In the genomic region with DNA sequence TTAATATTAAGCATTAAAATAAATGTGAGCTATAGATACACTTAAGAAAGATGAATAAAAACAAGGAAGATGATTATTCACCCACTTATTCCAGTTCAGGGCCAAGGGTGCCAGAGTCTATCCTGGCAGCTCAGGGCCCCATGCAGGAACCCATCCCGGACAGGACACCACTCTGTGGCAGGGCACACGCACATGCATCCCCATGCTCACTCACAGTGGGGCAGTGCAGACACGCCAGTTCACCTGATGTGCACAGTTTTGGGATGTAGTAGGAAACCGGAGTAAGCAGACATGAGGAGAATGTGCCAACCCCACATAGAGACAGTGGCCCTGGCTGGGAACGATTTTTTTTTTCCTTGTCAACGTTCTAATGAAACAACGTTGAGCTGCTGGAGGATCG, we compare ENCODE assay signal across 27 cellular contexts.
"Had no signal": no experiment of that assay in that cellular context is flagged by ENCODE, and none has a peak within 500 bp of the region (broad histone marks: within the 10 kb centered on the region; RNA-seq: fewer than 3 reads in every experiment).

No MANE protein-coding gene starts in this region.

- H3K4me1 Mint-ChIP-seq: stimulated activated naive B cell treated with anti-CD40 and anti-IgM and Interleukin-4, amounts not matched to agents 10 μg/mL and 1 μg/mL and 100 μg/mL, for 72 hours had no signal

- H3K9ac ChIP-seq: parathyroid adenoma had no signal

- H3K9me3 Mint-ChIP-seq: naive thymus-derived CD4-positive, alpha-beta T cell; natural killer cell; nephron; stimulated activated effector memory CD8-positive, alpha-beta T cell treated with anti-CD3 and anti-CD28 coated beads, Interleukin-12 subunit alpha, Interleukin-12 subunit beta, amount 100 ng/mL, for 72 hours; stimulated activated naive B cell treated with anti-CD40 and anti-IgM and Interleukin-4, amounts not matched to agents 10 μg/mL and 1 μg/mL and 100 μg/mL, for 72 hours; stimulated activated naive CD8-positive, alpha-beta T cell treated with anti-CD3 and anti-CD28 coated beads, Interleukin-15, Interleukin-2, amounts not matched to agents 100 ng/mL and 50 ng/mL, for 24 hours had no signal

- H3K36me3 ChIP-seq: ovary had no signal

- FAIRE-seq: small intestine, urothelium cell line had no signal

- H3K79me2 ChIP-seq: parathyroid adenoma had no signal

- H3K4me1 ChIP-seq: parathyroid adenoma, psoas muscle, right lobe of liver, sigmoid colon, stomach, suprapubic skin, testis, tibial artery, transverse colon, upper lobe of left lung, vagina had no signal

- H2AFZ ChIP-seq: parathyroid adenoma had no signal

- H3K9me3 ChIP-seq: ovary, psoas muscle, right lobe of liver, sigmoid colon, stomach, suprapubic skin, testis, tibial artery, transverse colon, upper lobe of left lung, vagina had no signal

- H3K27me3 ChIP-seq: ovary, right lobe of liver, sigmoid colon, stomach, suprapubic skin, testis, tibial artery, transverse colon, upper lobe of left lung, vagina had no signal

- H3K4me3 ChIP-seq: ovary, psoas muscle, right lobe of liver, sigmoid colon, stomach, suprapubic skin, testis, tibial artery, transverse colon, upper lobe of left lung, vagina had no signal

- ATAC-seq: naive thymus-derived CD4-positive, alpha-beta T cell; natural killer cell; psoas muscle; right cardiac atrium; stimulated activated effector memory CD8-positive, alpha-beta T cell treated with anti-CD3 and anti-CD28 coated beads, Interleukin-12 subunit alpha, Interleukin-12 subunit beta, amount 100 ng/mL, for 72 hours; stimulated activated naive B cell treated with anti-CD40 and anti-IgM and Interleukin-4, amounts not matched to agents 10 μg/mL and 1 μg/mL and 100 μg/mL, for 72 hours had no signal

- H3K27ac Mint-ChIP-seq: natural killer cell; nephron; stimulated activated naive B cell treated with anti-CD40 and anti-IgM and Interleukin-4, amounts not matched to agents 10 μg/mL and 1 μg/mL and 100 μg/mL, for 72 hours; stimulated activated naive CD8-positive, alpha-beta T cell treated with anti-CD3 and anti-CD28 coated beads, Interleukin-15, Interleukin-2, amounts not matched to agents 100 ng/mL and 50 ng/mL, for 24 hours had no signal

- DNase-seq: naive thymus-derived CD4-positive, alpha-beta T cell; natural killer cell; occipital lobe; ovary; psoas muscle; right cardiac atrium; right lobe of liver; sigmoid colon; small intestine; stimulated activated CD4-positive, alpha-beta T cell treated with anti-CD3 and anti-CD28 coated beads, Interleukin-15, amount 100 ng/mL, for 24 hours; stimulated activated CD4-positive, alpha-beta T cell treated with anti-CD3 and anti-CD28 coated beads, Interleukin-2, amount 100 ng/mL, for 24 hours; stimulated activated CD4-positive, alpha-beta T cell treated with anti-CD3 and anti-CD28 coated beads, Interleukin-2, amount 100 ng/mL, for 48 hours; stimulated activated CD4-positive, alpha-beta T cell treated with anti-CD3 and anti-CD28 coated beads, Interleukin-4, amount 100 ng/mL, for 24 hours; stimulated activated naive B cell treated with anti-CD40 and anti-IgM and Interleukin-4, amounts not matched to agents 10 μg/mL and 1 μg/mL and 100 μg/mL, for 72 hours; stimulated activated naive CD4-positive, alpha-beta T cell treated with Interleukin-2 at 50 U/mL for 16 hours; stomach; testis; tibial artery; transverse colon had no signal

- H3K4me3 Mint-ChIP-seq: naive thymus-derived CD4-positive, alpha-beta T cell; natural killer cell; nephron; stimulated activated effector memory CD8-positive, alpha-beta T cell treated with anti-CD3 and anti-CD28 coated beads, Interleukin-12 subunit alpha, Interleukin-12 subunit beta, amount 100 ng/mL, for 72 hours; stimulated activated naive B cell treated with anti-CD40 and anti-IgM and Interleukin-4, amounts not matched to agents 10 μg/mL and 1 μg/mL and 100 μg/mL, for 72 hours; stimulated activated naive CD8-positive, alpha-beta T cell treated with anti-CD3 and anti-CD28 coated beads, Interleukin-15, Interleukin-2, amounts not matched to agents 100 ng/mL and 50 ng/mL, for 24 hours had no signal

- H3K27me3 Mint-ChIP-seq: naive thymus-derived CD4-positive, alpha-beta T cell; stimulated activated naive B cell treated with anti-CD40 and anti-IgM and Interleukin-4, amounts not matched to agents 10 μg/mL and 1 μg/mL and 100 μg/mL, for 72 hours; stimulated activated naive CD8-positive, alpha-beta T cell treated with anti-CD3 and anti-CD28 coated beads, Interleukin-15, Interleukin-2, amounts not matched to agents 100 ng/mL and 50 ng/mL, for 24 hours had no signal

- H3K27ac ChIP-seq: ovary, parathyroid adenoma, psoas muscle, right lobe of liver, sigmoid colon, stomach, suprapubic skin, testis, tibial artery, transverse colon, upper lobe of left lung, vagina had no signal
